In genomic region chr2:62881162-62881795, GRCh38 we compare ENCODE assay signal across 24 cellular contexts.
"Had no signal": no experiment of that assay in that cellular context is flagged by ENCODE, and none has a peak within 500 bp of the region (broad histone marks: within the 10 kb centered on the region; RNA-seq: fewer than 3 reads in every experiment).

No MANE protein-coding gene starts in this region.

- ATAC-seq: gastrocnemius medialis; heart right ventricle; left cardiac atrium; left lung; lower lobe of right lung; mucosa of descending colon; naive thymus-derived CD8-positive, alpha-beta T cell had no signal

- H3K27ac ChIP-seq: coronary artery, dorsolateral prefrontal cortex, esophagus squamous epithelium, gastrocnemius medialis, heart right ventricle, left lung, lower lobe of right lung had no signal

- H3K9me3 ChIP-seq: esophagus squamous epithelium, gastrocnemius medialis, lower lobe of right lung, mucosa of descending colon had no signal

- H3K27me3 ChIP-seq: dorsolateral prefrontal cortex, esophagus squamous epithelium, gastrocnemius medialis, heart right ventricle, left lung had no signal

- H3K4me3 ChIP-seq: coronary artery, dorsolateral prefrontal cortex, esophagus squamous epithelium, gastrocnemius medialis, heart right ventricle, left lung, lower lobe of right lung, mucosa of descending colon had no signal

- H3K4me1 ChIP-seq: esophagus squamous epithelium, gastrocnemius medialis, left lung, lower lobe of right lung had no signal

- FAIRE-seq: colon, endothelial cell of umbilical vein, islet of Langerhans, keratinocyte had no signal

- DNase-seq: dermis blood vessel endothelial cell; dorsolateral prefrontal cortex; effector CD4-positive, alpha-beta T cell; effector memory CD4-positive, alpha-beta T cell; esophagus squamous epithelium; foreskin fibroblast; foreskin melanocyte; gastrocnemius medialis; glutamatergic neuron; head of caudate nucleus; heart right ventricle; hippocampal formation; left cardiac atrium; left lung; lower lobe of right lung; mesenchymal stem cell; mucosa of descending colon; naive B cell; naive thymus-derived CD8-positive, alpha-beta T cell had no signal
